ENCODE assay signal across 8 cellular contexts in genomic region chr4:3075652-3075981, GRCh38. TPM values are rescaled to one million over a fixed set of nuclear protein-coding genes. Genes with fewer than 3 reads are reported as not detected.
A peak's percentile ranks its signal among the peaks of the same experiment; 100 is the strongest.
DNase-seq lines count a peak whose midpoint lies in the region; ATAC-seq and TF ChIP-seq lines count a peak whose summit lies in the region.

No MANE protein-coding gene starts in this region.

- peaks cover 54% of the 10 kb centered on the region for H3K79me2 ChIP-seq in OCI-LY3 (ENCODE audit: low read length)

- TF ChIP-seq CTCF in OCI-LY3 (IDR thresholded peaks at IDR 0.05; ENCODE audit: low read depth, low read length) (no peak), endothelial cell (IDR thresholded peaks at IDR 0.05; ENCODE audit: unreplicated experiment) (no peak), osteocyte (IDR thresholded peaks at IDR 0.05) (no peak)

- ATAC-seq in HG03439 (IDR thresholded peaks at IDR 0.05; ENCODE audit: unreplicated experiment) (no peak), HG03159 (IDR thresholded peaks at IDR 0.05; ENCODE audit: unreplicated experiment) (no peak)

- peaks cover 0 to 2% of the 10 kb centered on the region in 2 donors for H3K27me3 Mint-ChIP-seq in CD8-positive, alpha-beta memory T cell
- H3K27me3 Mint-ChIP-seq in endothelial cell (ENCODE audit: unreplicated experiment) (no peaks in the 10 kb centered on the region), osteocyte (ENCODE audit: unreplicated experiment) (no peaks in the 10 kb centered on the region)

- POLR2A ChIA-PET in CD8-positive, alpha-beta memory T cell (lab: Charles Lee) = no interaction called here

- peaks cover 0 to 8% (median 4%) of the 10 kb centered on the region in 3 donors for H3K36me3 Mint-ChIP-seq in CD8-positive, alpha-beta memory T cell
- no peaks in the 10 kb centered on the region for H3K36me3 Mint-ChIP-seq in endothelial cell (ENCODE audit: low read depth, unreplicated experiment)
- H3K36me3 Mint-ChIP-seq in osteocyte (ENCODE audit: unreplicated experiment) = peaks cover 4% of the 10 kb centered on the region

- no peaks in the 10 kb centered on the region for H3K9me3 Mint-ChIP-seq in CD8-positive, alpha-beta memory T cell
- H3K9me3 Mint-ChIP-seq in endothelial cell (ENCODE audit: unreplicated experiment) (no peaks in the 10 kb centered on the region), osteocyte (ENCODE audit: unreplicated experiment) (no peaks in the 10 kb centered on the region)

- no peak overlapping the region for H3K27ac ChIP-seq in CD8-positive, alpha-beta memory T cell (ENCODE audit: low read depth, low read length)
- H3K27ac ChIP-seq in OCI-LY3 (ENCODE audit: low read length) = peak overlapping the region; percentile 89

- no peak for DNase-seq in CD8-positive, alpha-beta memory T cell
- DNase-seq in endothelial cell (ENCODE audit: low spot score) (no peak), osteocyte (ENCODE audit: extremely low spot score, unreplicated experiment) (no peak), NCI-H187 (lab: John Stamatoyannopoulos, UW) (no peak), activated gamma-delta T cell (lab: John Stamatoyannopoulos, UW) (no peak)

- peak overlapping the region; percentile 97 for H3K4me2 ChIP-seq in OCI-LY3 (ENCODE audit: low read length)

- no peak overlapping the region for H3K4me3 ChIP-seq in CD8-positive, alpha-beta memory T cell (ENCODE audit: low read length)
- peak overlapping the region; percentile 84 for H3K4me3 ChIP-seq in OCI-LY3 (ENCODE audit: low read length)

- peak overlapping the region; percentile 50 to 97 (median 86) for H3K27ac Mint-ChIP-seq in CD8-positive, alpha-beta memory T cell
- H3K27ac Mint-ChIP-seq in endothelial cell (ENCODE audit: unreplicated experiment) (peak overlapping the region; percentile 92), osteocyte (ENCODE audit: unreplicated experiment) (peak overlapping the region; percentile 95)

- no peak overlapping the region for H2AFZ ChIP-seq in OCI-LY3 (ENCODE audit: low read depth, low read length)

- H3K9me3 ChIP-seq in CD8-positive, alpha-beta memory T cell (ENCODE audit: low read length) = no peaks in the 10 kb centered on the region
- H3K9me3 ChIP-seq in OCI-LY3 (ENCODE audit: insufficient read depth, low read length) = no peaks in the 10 kb centered on the region

- H3K9ac ChIP-seq in OCI-LY3 (ENCODE audit: low read length) = peak overlapping the region; percentile 94

- peaks cover 30% of the 10 kb centered on the region for H3K4me1 ChIP-seq in CD8-positive, alpha-beta memory T cell (ENCODE audit: insufficient read depth, low read length)
- peaks cover 43% of the 10 kb centered on the region for H3K4me1 ChIP-seq in OCI-LY3 (ENCODE audit: low read length)

- peaks cover 29 to 42% (median 40%) of the 10 kb centered on the region in 3 donors for H3K4me1 Mint-ChIP-seq in CD8-positive, alpha-beta memory T cell
- peaks cover 7% of the 10 kb centered on the region for H3K4me1 Mint-ChIP-seq in endothelial cell (ENCODE audit: unreplicated experiment)
- H3K4me1 Mint-ChIP-seq in osteocyte (ENCODE audit: unreplicated experiment) = peaks cover 18% of the 10 kb centered on the region

- peak overlapping the region; percentile 86 to 94 (median 88) for H3K4me3 Mint-ChIP-seq in CD8-positive, alpha-beta memory T cell
- H3K4me3 Mint-ChIP-seq in endothelial cell (ENCODE audit: unreplicated experiment) (peak overlapping the region; percentile 96), osteocyte (ENCODE audit: unreplicated experiment) (peak overlapping the region; percentile 90)

- no peaks in the 10 kb centered on the region for H3K27me3 ChIP-seq in CD8-positive, alpha-beta memory T cell (ENCODE audit: insufficient read depth, low read length, poor library complexity, severe bottlenecking)
- H3K27me3 ChIP-seq in OCI-LY3 (ENCODE audit: low read depth, low read length) = no peaks in the 10 kb centered on the region; the same call in 1 of the 2 replicates

- no peaks in the 10 kb centered on the region for H3K36me3 ChIP-seq in CD8-positive, alpha-beta memory T cell (ENCODE audit: insufficient read depth, low read length)
- H3K36me3 ChIP-seq in OCI-LY3 (replicated peaks; ENCODE audit: low read depth, low read length) = peaks cover 20% of the 10 kb centered on the region

- H4K20me1 ChIP-seq in OCI-LY3 (ENCODE audit: insufficient read depth, low read length) = peaks cover 20% of the 10 kb centered on the region

- CTCF ChIA-PET in CD8-positive, alpha-beta memory T cell (lab: Charles Lee) = no interaction called here

RNA-seq across cellular contexts. Expression of gene HTT, which starts 1.1 kb away (rescaled TPM):
- 10 to 100 TPM; 54.7 to 58.6 TPM for total RNA-seq in CD8-positive, alpha-beta memory T cell
- 5.1 TPM for polyA plus RNA-seq in CD8-positive, alpha-beta memory T cell
- total RNA-seq in endothelial cell (ENCODE audit: unreplicated experiment) (62.4 TPM), osteocyte (44.9 and 51.3 TPM in 2 replicates)

RNA-seq across cellular contexts. Expression of gene HTT-AS, which starts 1.3 kb away (rescaled TPM):
- total RNA-seq in CD8-positive, alpha-beta memory T cell = not detected
- polyA plus RNA-seq in CD8-positive, alpha-beta memory T cell = not detected
- total RNA-seq in endothelial cell (ENCODE audit: unreplicated experiment) = not detected
- total RNA-seq in osteocyte = not detected in 2 replicates
